11 cellular contexts compared by ENCODE assay signal in the genomic region with DNA sequence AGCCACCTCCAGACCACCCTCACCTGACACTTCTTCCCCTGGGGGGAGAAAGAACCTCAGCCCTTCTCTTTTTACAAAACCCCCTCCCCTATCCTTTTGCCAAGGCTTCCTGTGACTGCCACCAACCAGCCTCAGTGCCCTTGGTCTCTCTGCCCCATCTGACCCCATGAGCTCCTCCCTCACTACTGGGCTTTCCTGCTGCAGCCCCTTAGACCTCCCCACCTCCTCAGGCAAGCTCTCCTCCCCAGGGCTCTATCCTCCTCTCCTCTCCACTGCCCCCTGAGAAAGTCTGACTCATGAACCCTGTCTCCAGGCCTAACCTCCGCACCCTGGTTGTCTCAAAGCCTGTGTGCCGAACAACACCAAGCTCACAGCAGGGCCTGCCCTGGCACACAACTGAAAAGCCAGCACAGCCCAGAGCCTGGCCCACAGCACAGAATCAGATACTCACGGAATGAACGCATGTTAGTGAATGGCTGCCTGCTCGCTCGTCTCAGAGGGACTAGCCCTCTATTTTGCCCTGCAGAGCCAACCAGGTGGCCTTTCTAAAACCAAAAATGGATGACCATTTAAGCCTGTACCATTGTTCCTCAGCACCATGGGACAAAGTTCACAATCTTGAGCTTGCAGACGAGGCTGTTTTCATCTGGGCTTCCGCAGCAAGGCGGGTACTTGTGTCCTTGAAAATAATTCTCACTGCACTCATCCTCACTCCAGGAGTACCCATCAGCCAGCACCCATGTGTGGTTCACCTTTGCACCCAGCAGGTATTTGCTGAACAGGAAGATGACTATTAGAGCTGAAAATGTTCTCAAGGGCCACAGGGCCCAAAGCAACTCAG. TPM values are rescaled to one million over a fixed set of nuclear protein-coding genes. Genes with fewer than 3 reads are reported as not detected.
DNase-seq lines count a peak whose midpoint lies in the region; ATAC-seq, FAIRE-seq and TF ChIP-seq lines count a peak whose summit lies in the region.
"Had no signal": no experiment of that assay in that cellular context is flagged by ENCODE, and none has a peak within 500 bp of the region (broad histone marks: within the 10 kb centered on the region; RNA-seq: fewer than 3 reads in every experiment).

No MANE protein-coding gene starts in this region.

- peak overlapping the region; percentile 83; the same call in 1 of the 2 replicates for H3K27ac ChIP-seq in HCT116 (ENCODE audit: low read depth, low read length)
- H3K27ac ChIP-seq in body of pancreas = peak overlapping the region; percentile 89 to 99 (median 98)

- TF ChIP-seq CTCF in Caco-2 (IDR thresholded peaks at IDR 0.05; ENCODE audit: insufficient read depth in 1 of 2, low read depth in 1 of 2, low read length in 1 of 2, severe bottlenecking in 1 of 2, unreplicated experiment in 1 of 2) (no peak), HCT116 (IDR thresholded peaks at IDR 0.05 in 2 of 3, conservative IDR thresholded peaks at IDR 0.05 in 1 of 3; ENCODE audit: borderline replicate concordance in 1 of 3, insufficient read depth in 1 of 3, low read depth in 2 of 3, low read length in 2 of 3) (no peak), body of pancreas (IDR thresholded peaks at IDR 0.05) (no peak), D721Med (IDR thresholded peaks at IDR 0.05; ENCODE audit: insufficient read depth, missing control alignments) (no peak)

- WGBS in body of pancreas, 2 donors = 13 to 20% methylated on average over 5 to 9 of the region's 9 CpGs

- peak overlapping the region; percentile 87 for H3K4me2 ChIP-seq in HCT116 (ENCODE audit: low read length)

- no peak for ATAC-seq in HCT116
- ATAC-seq in body of pancreas = no peak
- no peak for ATAC-seq in naive B cell (ENCODE audit: low read depth in 2 of 2)
- ATAC-seq in GM21529 (IDR thresholded peaks at IDR 0.05; ENCODE audit: unreplicated experiment) = no peak
- ATAC-seq: stimulated activated naive CD8-positive, alpha-beta T cell treated with anti-CD3 and anti-CD28 coated beads, Interleukin-15, amount 100 ng/mL, for 72 hours had no signal

- POLR2A ChIA-PET in Caco-2 (lab: Charles Lee) = interaction anchor here (2.8 kb wide), 1 partner anchor 47 kb away, joined by 14 read pairs; a partner anchor contains a TSS
- POLR2A ChIA-PET in HCT116 (lab: Charles Lee) = interaction anchor here (1.7 kb wide), 1 partner anchor 47 kb away, joined by 4 read pairs; a partner anchor contains a TSS

- H3K27ac Mint-ChIP-seq in Caco-2 (ENCODE audit: unreplicated experiment) (peak overlapping the region; percentile 93), naive B cell (peak overlapping the region in 2 of 6 donors; percentile 52 to 85)

- no peaks in the 10 kb centered on the region for H3K27me3 ChIP-seq in Caco-2 (replicated peaks; ENCODE audit: control insufficient read depth, insufficient read depth, low read length)
- H3K27me3 ChIP-seq in HCT116 (ENCODE audit: insufficient read depth, low read length) = no peaks in the 10 kb centered on the region
- H3K27me3 ChIP-seq in body of pancreas = no peaks in the 10 kb centered on the region

- H3K36me3 Mint-ChIP-seq in Caco-2 (ENCODE audit: insufficient read depth, unreplicated experiment) (peaks cover 13% of the 10 kb centered on the region), naive B cell (no peaks in the 10 kb centered on the region)

- H3K9me3 Mint-ChIP-seq in Caco-2 (ENCODE audit: unreplicated experiment) (no peaks in the 10 kb centered on the region), naive B cell (no peaks in the 10 kb centered on the region)
- H3K9me3 Mint-ChIP-seq: stimulated activated naive CD8-positive, alpha-beta T cell treated with anti-CD3 and anti-CD28 coated beads, Interleukin-15, amount 100 ng/mL, for 72 hours had no signal

- no peak for TF ChIP-seq POLR2A in HCT116 (IDR thresholded peaks at IDR 0.05; ENCODE audit: borderline replicate concordance, extremely low read depth, insufficient read depth, insufficient read length)
- TF ChIP-seq POLR2A in body of pancreas (IDR thresholded peaks at IDR 0.05) = peak in 2 of 3 donors; percentile 19 to 37

- no peak overlapping the region for H2AFZ ChIP-seq in HCT116 (ENCODE audit: low read depth, low read length, poor library complexity, severe bottlenecking)

- H3K4me1 ChIP-seq in Caco-2 (peaks cover 32% of the 10 kb centered on the region), HCT116 (ENCODE audit: control insufficient read depth in 1 of 2, insufficient read depth in 2 of 2, low read length in 2 of 2) (peaks cover 39 to 51% of the 10 kb centered on the region in 2 experiments), body of pancreas (peaks cover 63% of the 10 kb centered on the region)

- intact Hi-C loops in Caco-2 (cut with micrococcal nuclease; ENCODE audit: unreplicated experiment) (loop anchor here (5.0 to 10.0 kb wide), 2 partner anchors 48 to 120 kb away; a partner anchor contains a TSS), HCT116 (cut with micrococcal nuclease) (no loop called here), body of pancreas (cut with DNase I) (no loop called here)

- RAD21 ChIA-PET in HCT116 (lab: Charles Lee; ENCODE audit: low non-redundant PET in 1 of 2, low total read pairs in 2 of 2, uncharacterized antibody in 2 of 2, unreplicated experiment in 2 of 2) = no interaction called here

- no peaks in the 10 kb centered on the region for H4K20me1 ChIP-seq in HCT116 (ENCODE audit: insufficient read depth)

- CTCF ChIA-PET in Caco-2 (lab: Charles Lee) = no interaction called here
- CTCF ChIA-PET in HCT116 (lab: Charles Lee) = no interaction called here

- TF ChIP-seq RAD21 in HCT116 (IDR thresholded peaks at IDR 0.05; ENCODE audit: low read depth) = no peak

- peak overlapping the region; percentile 83 for H3K9ac ChIP-seq in HCT116 (ENCODE audit: low read length)

- no peak for FAIRE-seq in D721Med (lab: Jason Lieb, UNC)

- peaks cover 18% of the 10 kb centered on the region for H3K4me1 Mint-ChIP-seq in Caco-2 (ENCODE audit: low read depth, unreplicated experiment)
- H3K4me1 Mint-ChIP-seq in naive B cell = peaks cover 10 to 23% (median 16%) of the 10 kb centered on the region in 3 donors

- H3K4me3 ChIP-seq in Caco-2 (ENCODE audit: low read depth, low read length) (peak overlapping the region; percentile 81), HCT116 (replicated peaks in 1 of 2; ENCODE audit: low read depth in 1 of 2, low read length in 2 of 2) (peak overlapping the region in 1 of 2 experiments; percentile 72; a peak in 3 of 4 replicates), body of pancreas (no peak overlapping the region)

- peaks cover 6% of the 10 kb centered on the region; the same call in 1 of the 2 replicates for H3K79me2 ChIP-seq in HCT116 (ENCODE audit: insufficient read depth, low read length)

- H3K27me3 Mint-ChIP-seq in Caco-2 (ENCODE audit: insufficient read depth, unreplicated experiment) (no peaks in the 10 kb centered on the region), naive B cell (peaks cover 44 to 78% (median 56%) of the 10 kb centered on the region in 3 donors)

- H3K4me3 Mint-ChIP-seq in Caco-2 (ENCODE audit: unreplicated experiment) (peak overlapping the region; percentile 89), naive B cell (peak overlapping the region in 6 of 8 donors; percentile 49 to 86 (median 66))

- no peaks in the 10 kb centered on the region for H3K9me2 ChIP-seq in HCT116 (ENCODE audit: insufficient read depth)

- no peak for DNase-seq in Caco-2
- no peak for DNase-seq in HCT116 (ENCODE audit: low read depth, low spot score)
- DNase-seq in body of pancreas = peak; percentile 32 to 61 (median 47)
- DNase-seq in naive B cell = no peak
- no peak for DNase-seq in RPMI8226
- no peak for DNase-seq in D721Med (ENCODE audit: insufficient read length, low spot score)
- no peak for DNase-seq in DMS153 treated with DMSO at 0.1 percent for 48 hours (lab: John Stamatoyannopoulos, UW; ENCODE audit: unreplicated experiment)
- DNase-seq: DMS79; NCI-H82; stimulated activated naive CD8-positive, alpha-beta T cell treated with anti-CD3 and anti-CD28 coated beads, Interleukin-15, amount 100 ng/mL, for 72 hours had no signal

- H3K36me3 ChIP-seq in Caco-2 (ENCODE audit: control insufficient read depth, insufficient read depth, low read length) (no peaks in the 10 kb centered on the region), HCT116 (ENCODE audit: control insufficient read depth in 1 of 2, insufficient read depth in 2 of 2, low read length in 2 of 2) (no peaks in the 10 kb centered on the region), body of pancreas (replicated peaks in 1 of 2; ENCODE audit: insufficient read depth in 1 of 2, low read depth in 2 of 2) (no peaks in the 10 kb centered on the region)

- H3K9me3 ChIP-seq in Caco-2 (no peaks in the 10 kb centered on the region), HCT116 (ENCODE audit: control insufficient read depth in 1 of 2, insufficient read depth in 1 of 2, low read depth in 1 of 2, low read length in 2 of 2) (no peaks in the 10 kb centered on the region), body of pancreas (no peaks in the 10 kb centered on the region)

- TSS peak; percentile 24 for BruUV-seq in Caco-2 (replicated peaks; lab: Mats Ljungman, UMichigan)
- BruUV-seq in HCT116 (replicated peaks; lab: Mats Ljungman, UMichigan) = no TSS peak

TF ChIP-seq in HCT116, 20 proteins besides CTCF, POLR2A, EP300 and RAD21 (continues in another document):
- TF ChIP-seq CBX3 (IDR thresholded peaks at IDR 0.05; ENCODE audit: low read depth) (no peak), SP1 (IDR thresholded peaks at IDR 0.05; ENCODE audit: low read depth) (no peak), EZH2 (IDR thresholded peaks at IDR 0.05) (no peak), ZNF274 (IDR thresholded peaks at IDR 0.05; ENCODE audit: low read depth, low read length) (no peak)
- TF ChIP-seq, protein P1, sequence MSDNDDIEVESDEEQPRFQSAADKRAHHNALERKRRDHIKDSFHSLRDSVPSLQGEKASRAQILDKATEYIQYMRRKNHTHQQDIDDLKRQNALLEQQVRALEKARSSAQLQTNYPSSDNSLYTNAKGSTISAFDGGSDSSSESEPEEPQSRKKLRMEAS (IDR thresholded peaks at IDR 0.05) = no peak

RNA-seq across cellular contexts. Expression of a gene that starts 1.7 kb away (rescaled TPM):
- total RNA-seq in Caco-2 (2022) (30.5 and 32.4 TPM in 2 replicates), HCT116 (2021; ENCODE audit: unreplicated experiment) (10.8 TPM), body of pancreas (10 to 100 TPM; 21.5 to 26.0 TPM)
- 2.4 and 2.6 TPM in 2 replicates for polyA plus RNA-seq in HCT116 (2012)
- polyA plus RNA-seq in naive B cell (ENCODE audit: low read depth in 6 of 6) = under 1 TPM in 2 of 6 donors, not detected in 4; 0.03 to 0.07 TPM

RNA-seq across cellular contexts. Expression of a gene that starts 1.9 kb away (rescaled TPM):
- total RNA-seq in Caco-2 (2022) (27.5 and 30.0 TPM in 2 replicates), HCT116 (2021; ENCODE audit: unreplicated experiment) (8.3 TPM), body of pancreas (10 to 100 TPM; 16.5 to 17.6 TPM)
- polyA plus RNA-seq in HCT116 (2012) = 5.0 and 7.3 TPM in 2 replicates
- polyA plus RNA-seq in naive B cell (ENCODE audit: low read depth in 6 of 6) = under 1 TPM in 5 of 6 donors, not detected in 1; 0.27 to 0.81 (median 0.45) TPM

RNA-seq across cellular contexts. Expression of a gene that starts 37.5 kb away (rescaled TPM):
- total RNA-seq in Caco-2 (2022) = 34.4 and 35.2 TPM in 2 replicates
- total RNA-seq in HCT116 (2021; ENCODE audit: unreplicated experiment) = 25.5 TPM
- 16.8 and 17.4 TPM in 2 replicates for polyA plus RNA-seq in HCT116 (2012)
- total RNA-seq in body of pancreas = 10 to 100 TPM; 13.5 to 19.5 TPM
- polyA plus RNA-seq in naive B cell (ENCODE audit: low read depth in 6 of 6) = 10 to 100 TPM in 5 of 6 donors, 1 to 10 TPM in 1; 8.3 to 26.6 (median 15.4) TPM

RNA-seq across cellular contexts. Expression of a gene that starts 47.2 kb away (rescaled TPM):
- total RNA-seq in Caco-2 (2022) (51.5 and 56.6 TPM in 2 replicates), HCT116 (2021; ENCODE audit: unreplicated experiment) (35.1 TPM), body of pancreas (10 to 100 TPM; 14.5 to 36.1 TPM)
- 33.9 and 46.8 TPM in 2 replicates for polyA plus RNA-seq in HCT116 (2012)
- polyA plus RNA-seq in naive B cell (ENCODE audit: low read depth in 6 of 6) = 100 to 1,000 TPM; 104 to 137 (median 121) TPM

Comparison
In these comparisons a context has a peak if more than half of its experiments do, and no peak if none do; other contexts are left out.
1. DNase-seq: peak in body of pancreas (4 of 4); none in Caco-2 (0 of 2), HCT116 (single experiment), naive B cell (single experiment), RPMI8226 (single experiment), D721Med (single experiment) and DMS153 treated with DMSO at 0.1 percent for 48 hours (single experiment).